In genomic region chr3:18438586-18438985, GRCh38 we compare ENCODE assay signal across 13 cellular contexts.
DNase-seq lines count a peak whose midpoint lies in the region; ATAC-seq lines count a peak whose summit lies in the region.
"Had no signal": no experiment of that assay in that cellular context is flagged by ENCODE, and none has a peak within 500 bp of the region (broad histone marks: within the 10 kb centered on the region; RNA-seq: fewer than 3 reads in every experiment).

No MANE protein-coding gene starts in this region.

- H3K27ac ChIP-seq in substantia nigra (ENCODE audit: low read depth, low read length, poor library complexity, severe bottlenecking): no peak overlapping the region
- H3K27ac ChIP-seq: heart right ventricle, HL-60, thoracic aorta had no signal

- peak; percentile 79 for ATAC-seq in stimulated activated naive CD8-positive, alpha-beta T cell treated with anti-CD3 and anti-CD28 coated beads, Interleukin-15, Interleukin-2, amounts not matched to agents 100 U/mL and 50 U/mL, for 24 hours
- ATAC-seq: heart right ventricle had no signal

- peak; percentile 23 to 58 for DNase-seq in NCI-H2081 (lab: John Stamatoyannopoulos, UW)
- DNase-seq in NCI-H2081 treated with DMSO at 0.1 percent for 48 hours (lab: John Stamatoyannopoulos, UW): no peak
- DNase-seq in activated CD8-positive, alpha-beta memory T cell treated with anti-CD3 and anti-CD28 coated beads, Interleukin-2, amount 50 U/mL, for 4 hours: peak; percentile 52
- DNase-seq in islet precursor cell: peak; percentile 50
- DNase-seq in stimulated activated naive CD8-positive, alpha-beta T cell treated with anti-CD3 and anti-CD28 coated beads, Interleukin-15, Interleukin-2, amounts not matched to agents 100 U/mL and 50 U/mL, for 24 hours: peak; percentile 60
- DNase-seq in NCI-H510A (lab: John Stamatoyannopoulos, UW): no peak
- DNase-seq in substantia nigra (lab: John Stamatoyannopoulos, UW): no peak
- DNase-seq in DMS153 treated with DMSO at 0.1 percent for 48 hours (lab: John Stamatoyannopoulos, UW; ENCODE audit: unreplicated experiment): no peak
- DNase-seq: heart right ventricle, NCI-H1417, RPMI8226 had no signal

Comparison
In these comparisons a context has a peak if more than half of its experiments do, and no peak if none do; other contexts are left out.
1. DNase-seq: peak in NCI-H2081 (2 of 2), activated CD8-positive, alpha-beta memory T cell treated with anti-CD3 and anti-CD28 coated beads, Interleukin-2, amount 50 U/mL, for 4 hours (single experiment), islet precursor cell (single experiment) and stimulated activated naive CD8-positive, alpha-beta T cell treated with anti-CD3 and anti-CD28 coated beads, Interleukin-15, Interleukin-2, amounts not matched to agents 100 U/mL and 50 U/mL, for 24 hours (single experiment); none in NCI-H2081 treated with DMSO at 0.1 percent for 48 hours (single experiment), NCI-H510A (single experiment), substantia nigra (0 of 49) and DMS153 treated with DMSO at 0.1 percent for 48 hours (single experiment).